11 cellular contexts compared by ENCODE assay signal in genomic region chr3:25820372-25820771, GRCh38. TPM values are rescaled to one million over a fixed set of nuclear protein-coding genes. Genes with fewer than 3 reads are reported as not detected.
DNase-seq lines count a peak whose midpoint lies in the region; ATAC-seq and TF ChIP-seq lines count a peak whose summit lies in the region.
"Had no signal": no experiment of that assay in that cellular context is flagged by ENCODE, and none has a peak within 500 bp of the region (broad histone marks: within the 10 kb centered on the region; RNA-seq: fewer than 3 reads in every experiment).

No MANE protein-coding gene starts in this region.

- H3K4me3 ChIP-seq in AG04449 (ENCODE audit: low read depth, low read length) (no peak overlapping the region), HCT116 (replicated peaks in 1 of 2; ENCODE audit: low read depth in 1 of 2, low read length in 2 of 2) (no peak overlapping the region), iPS-20b (ENCODE audit: low read length) (no peak overlapping the region), vagina (no peak overlapping the region)
- H3K4me3 ChIP-seq: skin epidermis, uterus had no signal

- H3K36me3 ChIP-seq in HCT116 (ENCODE audit: control insufficient read depth in 1 of 2, insufficient read depth in 2 of 2, low read length in 2 of 2) = no peaks in the 10 kb centered on the region
- H3K36me3 ChIP-seq in iPS-20b (ENCODE audit: insufficient read depth, low read depth, low read length) = no peaks in the 10 kb centered on the region
- no peaks in the 10 kb centered on the region for H3K36me3 ChIP-seq in vagina
- H3K36me3 ChIP-seq: uterus had no signal

- H3K4me3 Mint-ChIP-seq in activated T-helper 17 cell treated with anti-CD3 and anti-CD28 coated beads, Interleukin-2, amount 50 U/mL, for 72 hours = no peak overlapping the region
- H3K4me3 Mint-ChIP-seq: dendritic cell treated with granulocyte-macrophage colony-stimulating factor and Interleukin-4, amounts not matched to agents 40 ng/mL and 50 ng/mL, for 4 days had no signal

- no peak for TF ChIP-seq POLR2A in HCT116 (IDR thresholded peaks at IDR 0.05; ENCODE audit: borderline replicate concordance, extremely low read depth, insufficient read depth, insufficient read length)
- TF ChIP-seq POLR2A in vagina (IDR thresholded peaks at IDR 0.05) = no peak

- no peak overlapping the region for H2AFZ ChIP-seq in HCT116 (ENCODE audit: low read depth, low read length, poor library complexity, severe bottlenecking)

- RAD21 ChIA-PET in HCT116 (lab: Charles Lee; ENCODE audit: low non-redundant PET in 1 of 2, low total read pairs in 2 of 2, uncharacterized antibody in 2 of 2, unreplicated experiment in 2 of 2) = no interaction called here

- TF ChIP-seq RAD21 in HCT116 (IDR thresholded peaks at IDR 0.05; ENCODE audit: low read depth) = no peak

- CTCF ChIA-PET in AG04449 (lab: Yijun Ruan, JAX) (interaction anchor here (1.3 to 2.5 kb wide), 2 partner anchors 37 to 172 kb away, joined by 3 to 8 read pairs; no protein-coding TSS in a partner anchor), HCT116 (lab: Charles Lee) (no interaction called here)

- H3K27me3 ChIP-seq in HCT116 (ENCODE audit: insufficient read depth, low read length) = no peaks in the 10 kb centered on the region; the same call in none of the 2 replicates
- no peaks in the 10 kb centered on the region for H3K27me3 ChIP-seq in iPS-20b (ENCODE audit: insufficient read depth, low read length)
- H3K27me3 ChIP-seq in vagina = no peaks in the 10 kb centered on the region
- H3K27me3 ChIP-seq: uterus had no signal

- no TSS peak for BruUV-seq in HCT116 (replicated peaks; lab: Mats Ljungman, UMichigan)

- no peaks in the 10 kb centered on the region for H3K9me2 ChIP-seq in HCT116 (ENCODE audit: insufficient read depth)

- H3K36me3 Mint-ChIP-seq in activated T-helper 17 cell treated with anti-CD3 and anti-CD28 coated beads, Interleukin-2, amount 50 U/mL, for 72 hours (ENCODE audit: low read depth) = no peaks in the 10 kb centered on the region

- POLR2A ChIA-PET in AG04449 (lab: Yijun Ruan, JAX) = interaction anchor here (0.6 to 1.3 kb wide), 2 partner anchors 11 to 37 kb away, joined by 3 to 4 read pairs; partner anchors contain the start of gene NGLY1
- POLR2A ChIA-PET in HCT116 (lab: Charles Lee) = no interaction called here

- peaks cover 8% of the 10 kb centered on the region for H3K4me1 Mint-ChIP-seq in activated T-helper 17 cell treated with anti-CD3 and anti-CD28 coated beads, Interleukin-2, amount 50 U/mL, for 72 hours

- no peaks in the 10 kb centered on the region for H3K9me3 Mint-ChIP-seq in activated T-helper 17 cell treated with anti-CD3 and anti-CD28 coated beads, Interleukin-2, amount 50 U/mL, for 72 hours
- H3K9me3 Mint-ChIP-seq: dendritic cell treated with granulocyte-macrophage colony-stimulating factor and Interleukin-4, amounts not matched to agents 40 ng/mL and 50 ng/mL, for 4 days had no signal

- no peaks in the 10 kb centered on the region for H4K20me1 ChIP-seq in HCT116 (ENCODE audit: insufficient read depth)

- no peak for TF ChIP-seq CTCF in AG04449 (IDR thresholded peaks at IDR 0.05; ENCODE audit: insufficient read depth, low read length, missing control alignments)
- TF ChIP-seq CTCF in HCT116 (IDR thresholded peaks at IDR 0.05 in 2 of 3, conservative IDR thresholded peaks at IDR 0.05 in 1 of 3; ENCODE audit: borderline replicate concordance in 1 of 3, insufficient read depth in 1 of 3, low read depth in 2 of 3, low read length in 2 of 3) = no peak
- TF ChIP-seq CTCF in vagina (IDR thresholded peaks at IDR 0.05) = no peak

- peaks cover 0 to 6% of the 10 kb centered on the region in 2 experiments; a peak in 1 of 4 replicates for H3K4me1 ChIP-seq in HCT116 (ENCODE audit: control insufficient read depth in 1 of 2, insufficient read depth in 2 of 2, low read length in 2 of 2)
- H3K4me1 ChIP-seq in iPS-20b (ENCODE audit: insufficient read depth, low read length) = peaks cover 19% of the 10 kb centered on the region
- no peaks in the 10 kb centered on the region for H3K4me1 ChIP-seq in vagina
- H3K4me1 ChIP-seq: uterus had no signal

- H3K27ac Mint-ChIP-seq in activated T-helper 17 cell treated with anti-CD3 and anti-CD28 coated beads, Interleukin-2, amount 50 U/mL, for 72 hours = no peak overlapping the region
- H3K27ac Mint-ChIP-seq: dendritic cell treated with granulocyte-macrophage colony-stimulating factor and Interleukin-4, amounts not matched to agents 40 ng/mL and 50 ng/mL, for 4 days had no signal

- DNase-seq in AG04449 (ENCODE audit: low read depth, low spot score) = peak; percentile 91
- no peak for DNase-seq in HCT116 (ENCODE audit: low read depth, low spot score)
- no peak for DNase-seq in NOMO-1 (lab: John Stamatoyannopoulos, UW; ENCODE audit: unreplicated experiment in 2 of 2)
- DNase-seq in T-helper 9 cell = no peak
- no peak for DNase-seq in GF-D8 (lab: John Stamatoyannopoulos, UW)
- DNase-seq in vagina (ENCODE audit: extremely low spot score in 2 of 2) = no peak
- DNase-seq: uterus had no signal

- H3K9me3 ChIP-seq in HCT116 (ENCODE audit: control insufficient read depth in 1 of 2, insufficient read depth in 1 of 2, low read depth in 1 of 2, low read length in 2 of 2) (no peaks in the 10 kb centered on the region), iPS-20b (ENCODE audit: insufficient read depth, low read depth, low read length) (peaks cover 4% of the 10 kb centered on the region; the same call in 1 of the 2 replicates), vagina (no peaks in the 10 kb centered on the region)
- H3K9me3 ChIP-seq: uterus had no signal

- no peak overlapping the region for H3K4me2 ChIP-seq in HCT116 (ENCODE audit: low read length)

- no peak overlapping the region for H3K27ac ChIP-seq in HCT116 (ENCODE audit: low read depth, low read length)
- peak overlapping the region; percentile 11 for H3K27ac ChIP-seq in iPS-20b (ENCODE audit: low read length)
- no peak overlapping the region for H3K27ac ChIP-seq in vagina
- H3K27ac ChIP-seq: skin epidermis, uterus had no signal

- ATAC-seq in HCT116 = peak; percentile 30; the same call in 1 of the 2 replicates
- peak; percentile 72 for ATAC-seq in activated T-helper 17 cell treated with anti-CD3 and anti-CD28 coated beads, Interleukin-2, amount 50 U/mL, for 72 hours (replicated peaks)

- H3K79me2 ChIP-seq in HCT116 (ENCODE audit: insufficient read depth, low read length) = no peaks in the 10 kb centered on the region

- H3K27me3 Mint-ChIP-seq in activated T-helper 17 cell treated with anti-CD3 and anti-CD28 coated beads, Interleukin-2, amount 50 U/mL, for 72 hours = peaks cover 13% of the 10 kb centered on the region
- H3K27me3 Mint-ChIP-seq: dendritic cell treated with granulocyte-macrophage colony-stimulating factor and Interleukin-4, amounts not matched to agents 40 ng/mL and 50 ng/mL, for 4 days had no signal

- intact Hi-C loops in HCT116 (cut with micrococcal nuclease) = no loop called here
- intact Hi-C loops in vagina (cut with DNase I) = no loop called here

- H3K9ac ChIP-seq in HCT116 (ENCODE audit: low read length) (no peak overlapping the region), iPS-20b (ENCODE audit: low read depth, low read length) (peak overlapping the region; percentile 35; the same call in 1 of the 2 replicates)

TF ChIP-seq in HCT116, 20 proteins besides CTCF, POLR2A, EP300 and RAD21:
- TF ChIP-seq CEBPB (IDR thresholded peaks at IDR 0.05; ENCODE audit: low read depth) (no peak), FOSL1 (IDR thresholded peaks at IDR 0.05; ENCODE audit: low read depth) (no peak), SP1 (IDR thresholded peaks at IDR 0.05; ENCODE audit: low read depth) (no peak)

RNA-seq across cellular contexts. Expression of gene OXSM, which starts 30.5 kb away (rescaled TPM):
- total RNA-seq in HCT116 (2021; ENCODE audit: unreplicated experiment) (17.7 TPM), vagina (5.9 TPM)
- 17.9 and 25.9 TPM in 2 replicates for polyA plus RNA-seq in HCT116 (2012)
- 10 to 100 TPM; 27.7 to 35.7 TPM for total RNA-seq in activated T-helper 17 cell treated with anti-CD3 and anti-CD28 coated beads, Interleukin-2, amount 50 U/mL, for 72 hours

RNA-seq across cellular contexts. Expression of gene NGLY1, which starts 37.1 kb away (rescaled TPM):
- 29.4 TPM for total RNA-seq in HCT116 (2021; ENCODE audit: unreplicated experiment)
- 19.2 and 22.8 TPM in 2 replicates for polyA plus RNA-seq in HCT116 (2012)
- 100 to 1,000 TPM in 1 of 2 donors, 10 to 100 TPM in 1; 93.0 to 232 TPM for total RNA-seq in activated T-helper 17 cell treated with anti-CD3 and anti-CD28 coated beads, Interleukin-2, amount 50 U/mL, for 72 hours
- 31.7 TPM for total RNA-seq in vagina
